ENCODE assay signal across 8 cellular contexts in genomic region chr7:132577206-132578049, GRCh38. TPM values are rescaled to one million over a fixed set of nuclear protein-coding genes. Genes with fewer than 3 reads are reported as not detected.
DNase-seq lines count a peak whose midpoint lies in the region; ATAC-seq and TF ChIP-seq lines count a peak whose summit lies in the region.

No MANE protein-coding gene starts in this region.

- peaks cover 58% of the 10 kb centered on the region for H3K27me3 Mint-ChIP-seq in activated T-cell treated with anti-CD3 and anti-CD28 coated beads, Interleukin-2, amount 50 U/mL, for 4 hours (ENCODE audit: low read depth)

- WGBS in right lobe of liver (ENCODE audit: insufficient coverage, low coverage, low lambda C conversion rate, missing lambda C conversion rate): no CpG with 5 or more reads among the region's 65 CpGs

- H3K4me1 Mint-ChIP-seq in activated T-cell treated with anti-CD3 and anti-CD28 coated beads, Interleukin-2, amount 50 U/mL, for 4 hours (ENCODE audit: low read depth): peaks cover 21% of the 10 kb centered on the region

- no peaks in the 10 kb centered on the region for H3K36me3 ChIP-seq in right lobe of liver

- no peaks in the 10 kb centered on the region for H3K36me3 Mint-ChIP-seq in activated T-cell treated with anti-CD3 and anti-CD28 coated beads, Interleukin-2, amount 50 U/mL, for 4 hours (ENCODE audit: insufficient read depth)

- DNase-seq in activated T-cell treated with anti-CD3 and anti-CD28 coated beads, Interleukin-2, amount 50 U/mL, for 4 hours: no peak
- no peak for DNase-seq in activated T-cell treated with anti-CD3 and anti-CD28 coated beads, Interleukin-2, amount 50 U/mL, for 1 hour
- DNase-seq in NCI-H82 (lab: John Stamatoyannopoulos, UW) (peak; percentile 82), dedifferentiated amniotic fluid mesenchymal stem cell (ENCODE audit: extremely low spot score) (peak; percentile 54), right lobe of liver (peak; percentile 52 to 62 (median 55)), stromal cell of bone marrow (ENCODE audit: low read depth) (peak; percentile 68), CD1c-positive myeloid dendritic cell (ENCODE audit: extremely low spot score) (no peak)

- no peak overlapping the region for H3K27ac ChIP-seq in right lobe of liver

- no peak for TF ChIP-seq CTCF in right lobe of liver (IDR thresholded peaks at IDR 0.05)

- no peaks in the 10 kb centered on the region for H3K9me3 ChIP-seq in right lobe of liver

- H3K4me3 Mint-ChIP-seq in activated T-cell treated with anti-CD3 and anti-CD28 coated beads, Interleukin-2, amount 50 U/mL, for 4 hours: peak overlapping the region; percentile 63

- ATAC-seq in activated T-cell treated with anti-CD3 and anti-CD28 coated beads, Interleukin-2, amount 50 U/mL, for 4 hours: peak in 1 of 2 donors; percentile 29
- ATAC-seq in right lobe of liver (peak; percentile 40 to 42 (median 40)), HG02610 (IDR thresholded peaks at IDR 0.05; ENCODE audit: unreplicated experiment) (no peak)

- no peak for TF ChIP-seq POLR2A in right lobe of liver (IDR thresholded peaks at IDR 0.05)

- no peaks in the 10 kb centered on the region for H3K27me3 ChIP-seq in right lobe of liver

- intact Hi-C loops in right lobe of liver (cut with DNase I): loop anchor here (5.0 kb wide), 2 partner anchors 185 to 260 kb away; no protein-coding TSS in a partner anchor

- peaks cover 0 to 15% (median 3%) of the 10 kb centered on the region in 4 donors for H3K4me1 ChIP-seq in right lobe of liver

- peak overlapping the region in 1 of 3 donors; percentile 10 for H3K4me3 ChIP-seq in right lobe of liver

- no peaks in the 10 kb centered on the region for H3K9me3 Mint-ChIP-seq in activated T-cell treated with anti-CD3 and anti-CD28 coated beads, Interleukin-2, amount 50 U/mL, for 4 hours

RNA-seq across cellular contexts. Expression of gene PLXNA4, which starts 1.2 kb away (rescaled TPM):
- under 1 TPM; 0.08 to 0.38 (median 0.08) TPM for total RNA-seq in activated T-cell treated with anti-CD3 and anti-CD28 coated beads, Interleukin-2, amount 50 U/mL, for 4 hours
- under 1 TPM; 0.17 to 0.90 (median 0.30) TPM for total RNA-seq in right lobe of liver

Comparison
In these comparisons a context has a peak if more than half of its experiments do, and no peak if none do; other contexts are left out.
1. DNase-seq: peak in NCI-H82 (single experiment), dedifferentiated amniotic fluid mesenchymal stem cell (single experiment), right lobe of liver (3 of 3) and stromal cell of bone marrow (single experiment); none in activated T-cell treated with anti-CD3 and anti-CD28 coated beads, Interleukin-2, amount 50 U/mL, for 4 hours (single experiment), activated T-cell treated with anti-CD3 and anti-CD28 coated beads, Interleukin-2, amount 50 U/mL, for 1 hour (single experiment) and CD1c-positive myeloid dendritic cell (single experiment).